In genomic region chr12:45329702-45330101, GRCh38 we compare ENCODE assay signal across 21 cellular contexts.
DNase-seq lines count a peak whose midpoint lies in the region; ATAC-seq, FAIRE-seq and TF ChIP-seq lines count a peak whose summit lies in the region.
"Had no signal": no experiment of that assay in that cellular context is flagged by ENCODE, and none has a peak within 500 bp of the region (broad histone marks: within the 10 kb centered on the region; RNA-seq: fewer than 3 reads in every experiment).

No MANE protein-coding gene starts in this region.

- H3K36me3 ChIP-seq in HepG2 (replicated peaks in 1 of 2; ENCODE audit: control insufficient read depth in 1 of 2, insufficient read depth in 2 of 2, low read length in 2 of 2) (peaks cover 4 to 5% of the 10 kb centered on the region in 2 experiments; a peak in 4 of 5 replicates), right lobe of liver (no peaks in the 10 kb centered on the region), GM23338 (ENCODE audit: insufficient read depth) (no peaks in the 10 kb centered on the region; the same call in 1 of the 2 replicates), K562 (ENCODE audit: control insufficient read depth, insufficient read depth, low read length) (0 out of 3 replicates have a peak, but pooled peaks cover 2% of the 10 kb centered on the region), subcutaneous abdominal adipose tissue (ENCODE audit: control insufficient read depth in 5 of 5, insufficient read depth in 5 of 5, low read length in 5 of 5) (peaks cover 6 to 25% (median 9%) of the 10 kb centered on the region in 5 donors)

- POLR2A ChIA-PET in HepG2 (lab: Yijun Ruan, JAX) (no interaction called here), K562 (lab: Yijun Ruan, JAX) (no interaction called here)

- CTCF ChIA-PET in HepG2 (lab: Yijun Ruan, JAX; ENCODE audit: low intra/inter-chr PET ratio, low total read pairs) = no interaction called here
- CTCF ChIA-PET in K562 (lab: Yijun Ruan, JAX; ENCODE audit: low intra/inter-chr PET ratio) = no interaction called here

- TF ChIP-seq POLR2A in HepG2 (IDR thresholded peaks at IDR 0.05; ENCODE audit: insufficient read depth in 1 of 2, low read depth in 2 of 2, low read length in 2 of 2) (no peak), right lobe of liver (IDR thresholded peaks at IDR 0.05) (no peak), K562 (conservative IDR thresholded peaks at IDR 0.05) (no peak)

- FAIRE-seq in HepG2 (lab: Jason Lieb, UNC) (no peak), K562 (lab: Jason Lieb, UNC) (no peak), RCC 7860 (lab: Jason Lieb, UNC) (no peak)
- FAIRE-seq: G401.6, GM12891, GM19239 had no signal

- 0 out of 2 replicates have a peak, but pooled peaks cover 5% of the 10 kb centered on the region for H3K4me1 ChIP-seq in HepG2 (ENCODE audit: insufficient read depth, low read length)
- H3K4me1 ChIP-seq in right lobe of liver = peaks cover 0 to 10% (median 2%) of the 10 kb centered on the region in 4 donors
- H3K4me1 ChIP-seq in GM23338 (ENCODE audit: insufficient read depth) = no peaks in the 10 kb centered on the region; the same call in 1 of the 2 replicates
- no peaks in the 10 kb centered on the region for H3K4me1 ChIP-seq in K562 (replicated peaks in 1 of 2; ENCODE audit: control insufficient read depth in 2 of 2, insufficient read depth in 2 of 2, low read length in 2 of 2)
- peaks cover 0 to 16% (median 14%) of the 10 kb centered on the region in 5 donors for H3K4me1 ChIP-seq in subcutaneous abdominal adipose tissue (ENCODE audit: control insufficient read depth in 5 of 5, insufficient read depth in 5 of 5, low read length in 5 of 5)
- H3K4me1 ChIP-seq: BLaER1 treated with 17β-estradiol and CSF1 and Interleukin-3, amounts not matched to agents 10 nM and 100 nM had no signal

- TF ChIP-seq EP300 in HepG2 (IDR thresholded peaks at IDR 0.05; ENCODE audit: low read depth in 2 of 2, low read length in 2 of 2) (no peak), HepG2 (CRISPR knock-in tag; IDR thresholded peaks at IDR 0.05; ENCODE audit: borderline replicate concordance) (no peak), K562 (IDR thresholded peaks at IDR 0.05; ENCODE audit: low read length) (no peak)

- DNase-seq in HepG2 (ENCODE audit: low spot score) (no peak), right lobe of liver (no peak), GM23338 (ENCODE audit: low spot score) (no peak), K562 (ENCODE audit: extremely low read depth in 1 of 4, low spot score in 3 of 4) (no peak), NCI-H2107 (lab: John Stamatoyannopoulos, UW) (no peak), NCI-H774 (lab: John Stamatoyannopoulos, UW) (no peak), RCC 7860 (ENCODE audit: low spot score) (no peak)
- DNase-seq: CD4-positive, alpha-beta T cell; CD8-positive, alpha-beta T cell; DMS 273 treated with DMSO at 0.1 percent for 48 hours; DMS153; DMS79 treated with DMSO at 0.1 percent for 48 hours; GF-D8 had no signal

- no peak for TF ChIP-seq RAD21 in HepG2 (CRISPR knock-in tag; IDR thresholded peaks at IDR 0.05)
- no peak for TF ChIP-seq RAD21 in K562 (CRISPR knock-in tag; conservative IDR thresholded peaks at IDR 0.05 in 1 of 2, IDR thresholded peaks at IDR 0.05 in 1 of 2)

- H3K9me3 Mint-ChIP-seq in GM23338 = no peaks in the 10 kb centered on the region
- H3K9me3 Mint-ChIP-seq: CD4-positive, alpha-beta T cell; CD8-positive, alpha-beta T cell had no signal

- no peaks in the 10 kb centered on the region for H3K9me3 ChIP-seq in HepG2 (ENCODE audit: low read length)
- H3K9me3 ChIP-seq in right lobe of liver = no peaks in the 10 kb centered on the region
- H3K9me3 ChIP-seq in K562 (replicated peaks; ENCODE audit: control insufficient read depth, insufficient read depth, low read depth, low read length) = no peaks in the 10 kb centered on the region
- H3K9me3 ChIP-seq in subcutaneous abdominal adipose tissue (ENCODE audit: control insufficient read depth in 5 of 5, low read length in 5 of 5) = no peaks in the 10 kb centered on the region
- H3K9me3 ChIP-seq: BLaER1 treated with 17β-estradiol and CSF1 and Interleukin-3, amounts not matched to agents 10 nM and 100 nM had no signal

- TF ChIP-seq CTCF in HepG2 (CRISPR knock-in tag; IDR thresholded peaks at IDR 0.05) = no peak
- no peak for TF ChIP-seq CTCF in right lobe of liver (IDR thresholded peaks at IDR 0.05)
- no peak for TF ChIP-seq CTCF in GM23338 (conservative IDR thresholded peaks at IDR 0.05; ENCODE audit: low read depth in 2 of 2)
- TF ChIP-seq CTCF in K562 (IDR thresholded peaks at IDR 0.05 in 2 of 3, conservative IDR thresholded peaks at IDR 0.05 in 1 of 3; ENCODE audit: insufficient read depth in 2 of 3, low read depth in 1 of 3, low read length in 3 of 3) = no peak

- no peak overlapping the region for H3K4me2 ChIP-seq in HepG2 (ENCODE audit: low read depth, low read length)
- no peak overlapping the region for H3K4me2 ChIP-seq in GM23338
- no peak overlapping the region for H3K4me2 ChIP-seq in K562 (ENCODE audit: insufficient read depth, low read length)
- H3K4me2 ChIP-seq: BLaER1 treated with 17β-estradiol and CSF1 and Interleukin-3, amounts not matched to agents 10 nM and 100 nM had no signal

- H3K4me3 Mint-ChIP-seq in GM23338 = no peak overlapping the region
- H3K4me3 Mint-ChIP-seq: B cell; CD4-positive, alpha-beta T cell; CD8-positive, alpha-beta T cell had no signal

- no peaks in the 10 kb centered on the region for H4K20me1 ChIP-seq in HepG2 (ENCODE audit: insufficient read depth, low read length)
- no peaks in the 10 kb centered on the region for H4K20me1 ChIP-seq in GM23338 (replicated peaks; ENCODE audit: insufficient read depth)
- H4K20me1 ChIP-seq in K562 (replicated peaks; ENCODE audit: control insufficient read depth, insufficient read depth, low read length) = no peaks in the 10 kb centered on the region

- intact Hi-C loops in HepG2 (cut with micrococcal nuclease; ENCODE audit: unreplicated experiment) (no loop called here), right lobe of liver (cut with DNase I) (no loop called here), K562 (cut with micrococcal nuclease) (no loop called here)

- H3K9me2 ChIP-seq in GM23338 (ENCODE audit: insufficient read depth) = no peaks in the 10 kb centered on the region

- ATAC-seq in HepG2 (no peak), right lobe of liver (no peak), GM23338 (no peak), K562 (no peak)
- ATAC-seq: CD8-positive, alpha-beta T cell had no signal

- H3K27ac ChIP-seq in HepG2 (ENCODE audit: extremely low read length, insufficient read depth, low read length) = no peak overlapping the region
- H3K27ac ChIP-seq in right lobe of liver = no peak overlapping the region
- no peak overlapping the region for H3K27ac ChIP-seq in GM23338 (ENCODE audit: low read depth)
- H3K27ac ChIP-seq in K562 (ENCODE audit: extremely low read depth, low read depth, low read length) = no peak overlapping the region
- peak overlapping the region; percentile 59 for H3K27ac ChIP-seq in subcutaneous abdominal adipose tissue (ENCODE audit: low read depth, low read length)
- H3K27ac ChIP-seq: 22Rv1; BLaER1 treated with 17β-estradiol and CSF1 and Interleukin-3, amounts not matched to agents 10 nM and 100 nM; C4-2B had no signal

- in situ Hi-C loops in HepG2 (cut with HindIII; ENCODE audit: extremely low pct_ligation_motif_present, low pct_unique_long_range_greater_than_20kb) (no loop called here), K562 (cut with MboI) (no loop called here)

- H3K4me3 ChIP-seq in HepG2 (replicated peaks in 1 of 3; ENCODE audit: insufficient read depth in 1 of 3, low read depth in 2 of 3, low read length in 3 of 3) (no peak overlapping the region), right lobe of liver (no peak overlapping the region), GM23338 (no peak overlapping the region), K562 (no peak overlapping the region), subcutaneous abdominal adipose tissue (ENCODE audit: low read depth in 1 of 5, low read length in 5 of 5) (no peak overlapping the region)
- H3K4me3 ChIP-seq: BLaER1 treated with 17β-estradiol and CSF1 and Interleukin-3, amounts not matched to agents 10 nM and 100 nM had no signal

- no peak overlapping the region for H2AFZ ChIP-seq in HepG2 (ENCODE audit: low read length)
- H2AFZ ChIP-seq in GM23338 = no peak overlapping the region
- H2AFZ ChIP-seq in K562 (ENCODE audit: low read depth, low read length) = no peak overlapping the region

- no peaks in the 10 kb centered on the region for H3K27me3 ChIP-seq in HepG2 (ENCODE audit: control insufficient read depth in 1 of 2, insufficient read depth in 2 of 2, low read length in 2 of 2)
- H3K27me3 ChIP-seq in right lobe of liver = no peaks in the 10 kb centered on the region
- no peaks in the 10 kb centered on the region for H3K27me3 ChIP-seq in GM23338 (ENCODE audit: insufficient read depth)
- no peaks in the 10 kb centered on the region for H3K27me3 ChIP-seq in K562 (ENCODE audit: control insufficient read depth in 2 of 2, insufficient read depth in 2 of 2, low read length in 2 of 2)
- no peaks in the 10 kb centered on the region for H3K27me3 ChIP-seq in subcutaneous abdominal adipose tissue (ENCODE audit: control insufficient read depth in 5 of 5, insufficient read depth in 4 of 5, low read length in 5 of 5)
- H3K27me3 ChIP-seq: BLaER1 treated with 17β-estradiol and CSF1 and Interleukin-3, amounts not matched to agents 10 nM and 100 nM had no signal

- H3K27me3 Mint-ChIP-seq in GM23338 (ENCODE audit: insufficient read depth, low read depth, poor library complexity) = no peaks in the 10 kb centered on the region
- H3K27me3 Mint-ChIP-seq: B cell; CD4-positive, alpha-beta T cell had no signal

- no peaks in the 10 kb centered on the region for H3F3A ChIP-seq in GM23338 (replicated peaks; ENCODE audit: low read depth)

- H3K9ac ChIP-seq in HepG2 (ENCODE audit: insufficient read depth, low read depth, low read length) (no peak overlapping the region), K562 (ENCODE audit: insufficient read depth in 1 of 2, low read depth in 2 of 2, low read length in 2 of 2) (no peak overlapping the region), subcutaneous abdominal adipose tissue (ENCODE audit: low read length in 5 of 5) (no peak overlapping the region)
- H3K9ac ChIP-seq: BLaER1 treated with 17β-estradiol and CSF1 and Interleukin-3, amounts not matched to agents 10 nM and 100 nM had no signal

- H3K4me1 Mint-ChIP-seq in GM23338 = peaks cover 25% of the 10 kb centered on the region
- H3K4me1 Mint-ChIP-seq: B cell had no signal

- H3K79me2 ChIP-seq in HepG2 (ENCODE audit: insufficient read depth, low read length) (no peaks in the 10 kb centered on the region), GM23338 (replicated peaks; ENCODE audit: insufficient read depth) (peaks cover 6% of the 10 kb centered on the region; the same call in 1 of the 2 replicates), K562 (ENCODE audit: control insufficient read depth, insufficient read depth, low read length) (no peaks in the 10 kb centered on the region)

- H3K27ac Mint-ChIP-seq in GM23338 = peak overlapping the region; percentile 89
- H3K27ac Mint-ChIP-seq: B cell; CD4-positive, alpha-beta T cell; CD8-positive, alpha-beta T cell had no signal

- no peaks in the 10 kb centered on the region for H3K9me1 ChIP-seq in K562 (ENCODE audit: control insufficient read depth, insufficient read depth, low read length)

- WGBS in HepG2 (ENCODE audit: low lambda C conversion rate) = 100% methylated on average over 1 of the region's 1 CpG
- WGBS in right lobe of liver (ENCODE audit: insufficient coverage, low coverage, low lambda C conversion rate, missing lambda C conversion rate) = 60% methylated on average over 1 of the region's 1 CpG
- 69% methylated on average over 1 of the region's 1 CpG for WGBS in K562 (ENCODE audit: insufficient coverage, low coverage, missing lambda C conversion rate)

- H3K36me3 Mint-ChIP-seq in GM23338 (ENCODE audit: low read depth) = no peaks in the 10 kb centered on the region; the same call in 2 of the 3 replicates

- BruUV-seq in HepG2 (replicated peaks; lab: Mats Ljungman, UMichigan) (no TSS peak), K562 (replicated peaks; lab: Mats Ljungman, UMichigan) (no TSS peak)

Comparison
In these comparisons a context has a peak if more than half of its experiments do, and no peak if none do; other contexts are left out.
1. Of the 241 proteins assayed by ChIP-seq in both HepG2 and K562: peak only in HepG2: none; only in K562: none; in both: MAFF and MAFK; in neither: 239.